ENCODE assay signal across 18 cellular contexts in the genomic region with DNA sequence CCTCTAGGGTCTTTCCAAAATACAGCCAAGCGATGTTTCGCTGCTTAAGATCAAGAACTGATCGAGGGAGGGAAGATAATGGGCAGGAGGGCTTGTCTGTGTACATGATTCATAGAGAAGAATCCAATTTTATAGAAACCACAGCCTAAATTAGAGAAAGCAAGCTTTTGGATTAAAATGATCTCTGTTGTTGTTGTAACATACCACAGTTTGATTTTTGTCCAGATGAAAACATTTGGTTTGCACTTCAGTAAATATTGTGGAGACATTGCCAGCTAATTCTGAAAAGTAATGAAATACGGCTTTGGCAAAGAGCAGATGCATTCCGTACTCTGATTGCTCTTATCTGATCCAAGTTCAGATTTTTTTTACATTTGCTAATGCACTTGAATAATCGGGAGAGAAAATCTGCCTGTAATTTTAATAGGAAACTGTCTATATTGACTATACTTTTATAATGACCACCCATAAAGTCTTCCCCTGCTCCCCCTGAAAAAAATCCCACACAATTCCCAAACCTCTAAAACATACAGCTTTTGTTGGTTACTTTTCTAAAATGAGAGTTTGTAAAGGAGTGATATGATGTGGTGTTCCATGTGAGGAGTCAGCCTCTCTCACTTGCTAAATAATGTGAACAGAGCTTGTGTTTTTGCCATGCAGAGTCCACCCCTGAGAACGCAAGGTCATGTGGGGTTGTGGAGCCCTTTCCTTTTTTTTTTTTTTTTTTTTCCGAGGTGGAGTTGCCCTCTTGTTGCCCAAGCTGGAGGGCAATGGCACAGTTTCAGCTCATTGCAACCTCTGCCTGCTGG.
DNase-seq lines count a peak whose midpoint lies in the region; ATAC-seq and TF ChIP-seq lines count a peak whose summit lies in the region.
"Had no signal": no experiment of that assay in that cellular context is flagged by ENCODE, and none has a peak within 500 bp of the region (broad histone marks: within the 10 kb centered on the region; RNA-seq: fewer than 3 reads in every experiment).

No MANE protein-coding gene starts in this region.

- DNase-seq in GM04503 (ENCODE audit: low read depth), result peak; percentile 52
- peak; percentile 64 for DNase-seq in SK-MEL-5 (ENCODE audit: low read depth, low spot score)
- DNase-seq in fibroblast of peridontal ligament (ENCODE audit: extremely low read depth), result peak; percentile 98
- no peak for DNase-seq in gastrocnemius medialis
- no peak for DNase-seq in hepatic stellate cell (ENCODE audit: low spot score)
- DNase-seq: COR-L47; effector memory CD4-positive, alpha-beta T cell; head of caudate nucleus; left cardiac atrium; natural killer cell; NK-92 treated with Interleukin-12 subunit alpha and Interleukin-12 subunit beta, amount 100 ng/mL, for 24 hours; right cardiac atrium; stimulated activated CD4-positive, alpha-beta T cell treated with anti-CD3 and anti-CD28 coated beads, Interleukin-4, amount 100 ng/mL, for 4 hours; WERI-Rb-1 had no signal

- H3K27ac ChIP-seq in gastrocnemius medialis, result peak overlapping the region in 3 of 4 donors; percentile 6 to 63 (median 13)
- H3K27ac ChIP-seq: WERI-Rb-1 had no signal

- H3K9me3 ChIP-seq in gastrocnemius medialis, result no peaks in the 10 kb centered on the region

- ATAC-seq in gastrocnemius medialis (no peak), HG03520 (IDR thresholded peaks at IDR 0.05; ENCODE audit: unreplicated experiment) (no peak), HG03025 (IDR thresholded peaks at IDR 0.05; ENCODE audit: low FRiP score, unreplicated experiment) (no peak)
- ATAC-seq: HCT116; natural killer cell; right cardiac atrium; stimulated activated effector memory CD8-positive, alpha-beta T cell treated with anti-CD3 and anti-CD28 coated beads, Interleukin-12 subunit alpha, Interleukin-12 subunit beta, amount 100 ng/mL, for 72 hours had no signal

- H3K27me3 ChIP-seq in gastrocnemius medialis, result no peaks in the 10 kb centered on the region

- no peak for TF ChIP-seq POLR2A in gastrocnemius medialis (IDR thresholded peaks at IDR 0.05)

- intact Hi-C loops in gastrocnemius medialis (cut with DNase I; ENCODE audit: low total_unique reads), result no loop called here

- no peaks in the 10 kb centered on the region for H3K36me3 ChIP-seq in gastrocnemius medialis
- H3K36me3 ChIP-seq: WERI-Rb-1 had no signal

- peaks cover 53 to 56% of the 10 kb centered on the region in 2 donors for H3K4me1 ChIP-seq in gastrocnemius medialis

- no peak for TF ChIP-seq CTCF in gastrocnemius medialis (IDR thresholded peaks at IDR 0.05 in 4 of 5, conservative IDR thresholded peaks at IDR 0.05 in 1 of 5)

- in situ Hi-C loops in SK-MEL-5 (cut with HindIII; ENCODE audit: low pct_unique_long_range_greater_than_20kb, low sequenced_read_pairs), result no loop called here
- in situ Hi-C loops in gastrocnemius medialis (cut with MboI; ENCODE audit: low sequenced_read_pairs in 4 of 4), result loop anchor here in 2 of 4 donors (25.0 kb wide), 2 partner anchors 201 to 1251 kb away; no protein-coding TSS in a partner anchor

- H3K4me3 ChIP-seq in gastrocnemius medialis, result no peak overlapping the region

Comparison
In these comparisons a context has a peak if more than half of its experiments do, and no peak if none do; other contexts are left out.
1. DNase-seq: peak in GM04503 (single experiment), SK-MEL-5 (single experiment) and fibroblast of peridontal ligament (single experiment); none in gastrocnemius medialis (0 of 2) and hepatic stellate cell (single experiment).